16 cellular contexts compared by ENCODE assay signal in the genomic region with DNA sequence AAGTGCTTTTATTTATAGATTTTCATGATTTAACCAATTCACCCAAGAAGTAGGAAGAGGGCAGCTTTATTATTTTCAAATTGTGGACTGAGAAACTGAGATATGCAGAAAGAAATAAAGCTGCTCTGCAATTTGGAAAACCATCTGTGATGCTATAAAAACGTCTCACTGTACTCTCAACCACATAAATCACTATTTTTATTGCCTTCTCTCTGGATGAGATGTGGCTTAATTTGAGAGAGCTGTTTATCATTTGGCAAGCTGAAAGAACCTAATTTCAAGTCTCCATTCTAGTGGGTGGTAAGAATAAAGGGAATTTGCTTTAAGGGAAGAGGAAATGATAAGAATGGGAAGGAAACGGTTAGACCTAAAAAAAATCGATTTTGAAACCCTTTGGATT.
"Had no signal": no experiment of that assay in that cellular context is flagged by ENCODE, and none has a peak within 500 bp of the region (broad histone marks: within the 10 kb centered on the region; RNA-seq: fewer than 3 reads in every experiment).

No MANE protein-coding gene starts in this region.

- H3K27ac ChIP-seq: ascending aorta, pancreas, tibial nerve had no signal

- DNase-seq: activated CD4-positive, alpha-beta memory T cell treated with anti-CD3 and anti-CD28 coated beads for 36 hours; activated CD4-positive, alpha-beta T cell treated with anti-CD3 and anti-CD28 coated beads for 36 hours; activated CD8-positive, alpha-beta memory T cell treated with anti-CD3 and anti-CD28 coated beads, Interleukin-2, amount 10 ng/mL, durations not matched to agents 7 days and 5 days; activated naive CD4-positive, alpha-beta T cell treated with anti-CD3 and anti-CD28 coated beads, Interleukin-2, amount 10 ng/mL, durations not matched to agents 7 days and 5 days; activated T-cell treated with anti-CD3 and anti-CD28 coated beads, Interleukin-2, amount 50 U/mL, for 24 hours; effector memory CD8-positive, alpha-beta T cell; erythroblast; mammary epithelial cell; naive B cell; pancreas; stimulated activated CD4-positive, alpha-beta T cell treated with anti-CD3 and anti-CD28 coated beads, Interleukin-12 subunit alpha, Interleukin-12 subunit beta, amount 100 ng/mL, for 4 hours; stimulated activated CD4-positive, alpha-beta T cell treated with anti-CD3 and anti-CD28 coated beads, Interleukin-2, amount 100 ng/mL, for 24 hours had no signal

- H3K9me3 ChIP-seq: pancreas had no signal

- H3K36me3 ChIP-seq: ascending aorta, pancreas, tibial nerve had no signal

- H3K27me3 ChIP-seq: ascending aorta, pancreas, tibial nerve had no signal

- H3K4me3 ChIP-seq: ascending aorta, pancreas, tibial nerve had no signal

- ATAC-seq: activated CD4-positive, alpha-beta T cell treated with anti-CD3 and anti-CD28 coated beads for 36 hours; activated CD8-positive, alpha-beta memory T cell treated with anti-CD3 and anti-CD28 coated beads, Interleukin-2, amount 10 ng/mL, durations not matched to agents 7 days and 5 days; effector memory CD8-positive, alpha-beta T cell; left lobe of liver; pancreas; stimulated activated effector memory CD8-positive, alpha-beta T cell treated with anti-CD3 and anti-CD28 coated beads, Interleukin-12 subunit alpha, Interleukin-12 subunit beta, amount 100 ng/mL, for 72 hours had no signal

- H3K4me1 ChIP-seq: ascending aorta, pancreas had no signal
